ENCODE assay signal across 41 cellular contexts in the genomic region with DNA sequence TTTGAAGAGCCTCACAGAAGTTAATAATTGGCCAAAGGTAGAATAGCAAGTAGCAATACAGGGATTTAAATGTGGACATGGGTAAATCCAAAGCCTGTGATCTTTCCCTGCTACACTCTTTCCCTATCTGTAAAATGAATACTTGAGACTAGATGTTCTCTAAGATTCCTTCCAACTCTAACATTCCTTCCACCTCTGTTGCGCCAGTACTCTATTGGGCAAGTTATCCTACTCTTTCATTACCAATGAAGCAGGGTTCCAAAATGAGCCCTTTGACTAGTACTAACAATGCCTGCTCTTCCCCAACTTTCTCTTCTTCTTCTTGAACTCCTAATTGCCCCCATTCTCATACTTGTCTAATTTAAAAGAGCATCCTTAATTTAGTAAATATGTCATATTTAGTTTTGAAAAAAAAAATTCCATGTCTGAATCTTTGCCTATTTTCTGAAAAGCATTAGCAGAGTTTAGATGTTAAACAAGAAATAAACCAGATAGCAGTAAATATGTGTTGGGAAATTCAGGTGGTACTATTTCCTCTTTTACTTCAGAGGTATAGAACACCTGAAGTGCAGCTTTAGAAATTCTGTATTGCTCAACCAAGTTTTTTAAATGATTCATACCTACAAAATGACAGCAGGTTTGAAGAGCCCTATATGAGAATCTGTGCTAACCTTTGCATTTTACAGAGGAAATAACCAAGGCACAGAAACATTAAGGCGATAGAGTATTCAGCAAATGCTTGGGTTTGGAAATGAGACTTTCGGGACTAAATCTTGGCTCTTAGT. TPM values are rescaled to one million over a fixed set of nuclear protein-coding genes. Genes with fewer than 3 reads are reported as not detected.
"Had no signal": no experiment of that assay in that cellular context is flagged by ENCODE, and none has a peak within 500 bp of the region (broad histone marks: within the 10 kb centered on the region; RNA-seq: fewer than 3 reads in every experiment).

No MANE protein-coding gene starts in this region.

- H3K4me3 Mint-ChIP-seq: activated B cell treated with CpG ODN at 0.5 μM for 24 hours; activated CD4-positive, alpha-beta memory T cell treated with anti-CD3 and anti-CD28 coated beads for 36 hours; activated CD4-positive, alpha-beta T cell treated with anti-CD3 and anti-CD28 coated beads, Interleukin-2, amount 10 ng/mL, durations not matched to agents 24 days and 14 days; activated CD8-positive, alpha-beta T cell treated with anti-CD3 and anti-CD28 coated beads for 36 hours; activated naive CD4-positive, alpha-beta T cell treated with anti-CD3 and anti-CD28 coated beads for 36 hours; activated naive CD8-positive, alpha-beta T cell treated with anti-CD3 and anti-CD28 coated beads for 36 hours; activated T-cell treated with anti-CD3 and anti-CD28 coated beads, Interleukin-2, amount 50 U/mL, for 4 hours; activated T-cell treated with anti-CD3 and anti-CD28 coated beads, Interleukin-2, amount 50 U/mL, for 72 hours; activated T-helper 1 cell treated with anti-CD3 and anti-CD28 coated beads, Interleukin-12 subunit alpha, Interleukin-12 subunit beta, Interleukin-2, Interleukin-4 antibody, amounts not matched to agents 30 ng/mL and 10 ng/mL and 1 ng/mL, durations not matched to agents 14 hours and 24 hours and 36 hours; activated T-helper 17 cell treated with anti-CD3 and anti-CD28 coated beads, Interleukin-2, amount 50 U/mL, for 72 hours; central memory CD8-positive, alpha-beta T cell; T-cell; T-helper 17 cell had no signal

- H3K27me3 ChIP-seq: adrenal gland, ascending aorta, body of pancreas, brain microvascular endothelial cell, breast epithelium, cardiac muscle cell had no signal

- H3K27ac Mint-ChIP-seq: activated B cell treated with CpG ODN at 0.5 μM for 24 hours; activated CD4-positive, alpha-beta memory T cell treated with anti-CD3 and anti-CD28 coated beads for 36 hours; activated CD4-positive, alpha-beta T cell treated with anti-CD3 and anti-CD28 coated beads, Interleukin-2, amount 10 ng/mL, durations not matched to agents 24 days and 14 days; activated CD8-positive, alpha-beta T cell treated with anti-CD3 and anti-CD28 coated beads for 36 hours; activated naive CD4-positive, alpha-beta T cell treated with anti-CD3 and anti-CD28 coated beads for 36 hours; activated naive CD4-positive, alpha-beta T cell treated with anti-CD3 and anti-CD28 coated beads, Interleukin-2, amount 50 U/mL, for 72 hours; activated naive CD8-positive, alpha-beta T cell treated with anti-CD3 and anti-CD28 coated beads for 36 hours; activated T-cell treated with anti-CD3 and anti-CD28 coated beads, Interleukin-2, amount 50 U/mL, for 72 hours; activated T-helper 1 cell treated with anti-CD3 and anti-CD28 coated beads, Interleukin-12 subunit alpha, Interleukin-12 subunit beta, Interleukin-2, Interleukin-4 antibody, amounts not matched to agents 30 ng/mL and 10 ng/mL and 1 ng/mL, durations not matched to agents 14 hours and 24 hours and 36 hours; activated T-helper 17 cell treated with anti-CD3 and anti-CD28 coated beads, Interleukin-2, amount 50 U/mL, for 72 hours; T-cell; T-helper 17 cell had no signal

- H3K27me3 Mint-ChIP-seq: activated B cell treated with CpG ODN at 0.5 μM for 24 hours; activated CD4-positive, alpha-beta T cell treated with anti-CD3 and anti-CD28 coated beads, Interleukin-2, amount 10 ng/mL, durations not matched to agents 24 days and 14 days; central memory CD8-positive, alpha-beta T cell had no signal

- H3K4me1 Mint-ChIP-seq: activated B cell treated with CpG ODN at 0.5 μM for 24 hours; activated CD4-positive, alpha-beta T cell treated with anti-CD3 and anti-CD28 coated beads, Interleukin-2, amount 10 ng/mL, durations not matched to agents 24 days and 14 days; activated naive CD8-positive, alpha-beta T cell treated with anti-CD3 and anti-CD28 coated beads for 36 hours; activated T-helper 17 cell treated with anti-CD3 and anti-CD28 coated beads, Interleukin-2, amount 50 U/mL, for 72 hours; central memory CD8-positive, alpha-beta T cell; T-cell; T-helper 17 cell had no signal

- H3K36me3 Mint-ChIP-seq: activated CD4-positive, alpha-beta memory T cell treated with anti-CD3 and anti-CD28 coated beads for 36 hours; activated naive CD4-positive, alpha-beta T cell treated with anti-CD3 and anti-CD28 coated beads, Interleukin-2, amount 50 U/mL, for 72 hours; activated naive CD8-positive, alpha-beta T cell treated with anti-CD3 and anti-CD28 coated beads for 36 hours; T-cell had no signal

- H3K4me1 ChIP-seq: adrenal gland, ascending aorta, body of pancreas, breast epithelium had no signal

- FAIRE-seq: TTC549 had no signal

- DNase-seq: activated B cell treated with CpG ODN at 0.5 μM for 24 hours; activated CD4-positive, alpha-beta memory T cell treated with anti-CD3 and anti-CD28 coated beads for 36 hours; activated CD4-positive, alpha-beta T cell treated with anti-CD3 and anti-CD28 coated beads for 4 hours; activated CD4-positive, alpha-beta T cell treated with anti-CD3 and anti-CD28 coated beads, Interleukin-2, amount 10 ng/mL, durations not matched to agents 24 days and 14 days; activated CD4-positive, alpha-beta T cell treated with anti-CD3 and anti-CD28 coated beads, Interleukin-2, amount 50 U/mL, for 1 hour; activated CD4-positive, alpha-beta T cell treated with anti-CD3 and anti-CD28 coated beads, Interleukin-2, amount 50 U/mL, for 4 hours; activated CD4-positive, CD25-positive, alpha-beta regulatory T cell treated with anti-CD3 and anti-CD28 coated beads, Interleukin-2, amount 50 U/mL, for 72 hours; activated CD8-positive, alpha-beta memory T cell treated with anti-CD3 and anti-CD28 coated beads, Interleukin-2, amount 50 U/mL, for 4 hours; activated CD8-positive, alpha-beta T cell treated with anti-CD3 and anti-CD28 coated beads for 36 hours; activated effector memory CD4-positive, alpha-beta T cell treated with anti-CD3 and anti-CD28 coated beads, Interleukin-2, amount 50 U/mL, for 16 hours; activated gamma-delta T cell treated with Interleukin-2 at 50 U/mL for 16 hours; activated naive CD4-positive, alpha-beta T cell; activated naive CD4-positive, alpha-beta T cell treated with anti-CD3 and anti-CD28 coated beads for 36 hours; activated naive CD4-positive, alpha-beta T cell treated with anti-CD3 and anti-CD28 coated beads, Interleukin-2, amount 50 U/mL, for 16 hours; activated naive CD8-positive, alpha-beta T cell treated with anti-CD3 and anti-CD28 coated beads for 36 hours; activated T-cell treated with anti-CD3 and anti-CD28 coated beads for 4 hours; activated T-cell treated with anti-CD3 and anti-CD28 coated beads, Interleukin-2, amount 50 U/mL, for 1 hour; activated T-cell treated with anti-CD3 and anti-CD28 coated beads, Interleukin-2, amount 50 U/mL, for 4 hours; activated T-cell treated with anti-CD3 and anti-CD28 coated beads, Interleukin-2, amount 50 U/mL, for 72 hours; adrenal gland; amygdala; anterior cingulate cortex; body of pancreas; brain microvascular endothelial cell; caudate nucleus; cerebellar nuclear complex; T-cell; T-helper 17 cell; T1000 had no signal

- H3K9me3 ChIP-seq: adrenal gland, ascending aorta, body of pancreas, breast epithelium had no signal

- H3K4me3 ChIP-seq: adrenal gland, ascending aorta, body of pancreas, breast epithelium, cardiac muscle cell had no signal

- H3K36me3 ChIP-seq: adrenal gland, ascending aorta, brain microvascular endothelial cell, breast epithelium, cardiac muscle cell had no signal

- ATAC-seq: activated CD8-positive, alpha-beta T cell treated with anti-CD3 and anti-CD28 coated beads for 36 hours; activated naive CD4-positive, alpha-beta T cell treated with anti-CD3 and anti-CD28 coated beads, Interleukin-2, amount 50 U/mL, for 72 hours; activated T-cell treated with anti-CD3 and anti-CD28 coated beads, Interleukin-2, amount 50 U/mL, for 4 hours; activated T-cell treated with anti-CD3 and anti-CD28 coated beads, Interleukin-2, amount 50 U/mL, for 72 hours; activated T-helper 17 cell treated with anti-CD3 and anti-CD28 coated beads, Interleukin-2, amount 50 U/mL, for 72 hours; body of pancreas; T-cell; T-helper 17 cell had no signal

- H3K9me3 Mint-ChIP-seq: activated B cell treated with CpG ODN at 0.5 μM for 24 hours; activated CD4-positive, alpha-beta memory T cell treated with anti-CD3 and anti-CD28 coated beads for 36 hours; activated CD4-positive, alpha-beta T cell treated with anti-CD3 and anti-CD28 coated beads, Interleukin-2, amount 10 ng/mL, durations not matched to agents 24 days and 14 days; activated CD8-positive, alpha-beta T cell treated with anti-CD3 and anti-CD28 coated beads for 36 hours; activated naive CD4-positive, alpha-beta T cell treated with anti-CD3 and anti-CD28 coated beads for 36 hours; activated naive CD4-positive, alpha-beta T cell treated with anti-CD3 and anti-CD28 coated beads, Interleukin-2, amount 50 U/mL, for 72 hours; activated naive CD8-positive, alpha-beta T cell treated with anti-CD3 and anti-CD28 coated beads for 36 hours; activated T-cell treated with anti-CD3 and anti-CD28 coated beads, Interleukin-2, amount 50 U/mL, for 4 hours; activated T-cell treated with anti-CD3 and anti-CD28 coated beads, Interleukin-2, amount 50 U/mL, for 72 hours; activated T-helper 1 cell treated with anti-CD3 and anti-CD28 coated beads, Interleukin-12 subunit alpha, Interleukin-12 subunit beta, Interleukin-2, Interleukin-4 antibody, amounts not matched to agents 30 ng/mL and 10 ng/mL and 1 ng/mL, durations not matched to agents 14 hours and 24 hours and 36 hours; activated T-helper 17 cell treated with anti-CD3 and anti-CD28 coated beads, Interleukin-2, amount 50 U/mL, for 72 hours; central memory CD8-positive, alpha-beta T cell; T-cell had no signal

- H3K27ac ChIP-seq: adrenal gland, ascending aorta, body of pancreas, brain microvascular endothelial cell, breast epithelium, cardiac muscle cell, VCaP had no signal

RNA-seq across cellular contexts. Expression of gene RSPO3, which starts 35.0 kb away (rescaled TPM):
- total RNA-seq: activated B cell treated with CpG ODN at 0.5 μM for 24 hours; activated CD4-positive, alpha-beta memory T cell treated with anti-CD3 and anti-CD28 coated beads for 36 hours; activated CD4-positive, alpha-beta T cell treated with anti-CD3 and anti-CD28 coated beads, Interleukin-2, amount 10 ng/mL, durations not matched to agents 24 days and 14 days; activated CD8-positive, alpha-beta memory T cell treated with anti-CD3 and anti-CD28 coated beads for 36 hours; activated CD8-positive, alpha-beta T cell treated with anti-CD3 and anti-CD28 coated beads for 36 hours; activated naive CD4-positive, alpha-beta T cell treated with anti-CD3 and anti-CD28 coated beads for 36 hours; activated naive CD4-positive, alpha-beta T cell treated with anti-CD3 and anti-CD28 coated beads, Interleukin-2, amount 50 U/mL, for 72 hours; activated naive CD8-positive, alpha-beta T cell treated with anti-CD3 and anti-CD28 coated beads for 36 hours; activated T-cell treated with anti-CD3 and anti-CD28 coated beads, Interleukin-2, amount 50 U/mL, for 4 hours; activated T-cell treated with anti-CD3 and anti-CD28 coated beads, Interleukin-2, amount 50 U/mL, for 72 hours; activated T-helper 1 cell treated with anti-CD3 and anti-CD28 coated beads, Interleukin-12 subunit alpha, Interleukin-12 subunit beta, Interleukin-2, Interleukin-4 antibody, amounts not matched to agents 30 ng/mL and 10 ng/mL and 1 ng/mL, durations not matched to agents 14 hours and 24 hours and 36 hours; activated T-helper 17 cell treated with anti-CD3 and anti-CD28 coated beads, Interleukin-2, amount 50 U/mL, for 72 hours; T-cell; T-helper 1 cell treated with Interleukin-12 subunit alpha and Interleukin-12 subunit beta and Interleukin-4 antibody, amounts not matched to agents 30 ng/mL and 1 ng/mL, for 36 hours; T-helper 17 cell; T-helper 2 cell treated with Interferon-gamma antibody and Interleukin-4, amounts not matched to agents 100 ng/mL and 5 ng/mL, for 36 hours had no signal
